ENCODE assay signal across 8 cellular contexts in genomic region chr12:122226366-122227222, GRCh38. TPM values are rescaled to one million over a fixed set of nuclear protein-coding genes. Genes with fewer than 3 reads are reported as not detected.
DNase-seq lines count a peak whose midpoint lies in the region; ATAC-seq and TF ChIP-seq lines count a peak whose summit lies in the region.

No MANE protein-coding gene starts in this region.

- H3K36me3 ChIP-seq in tibial artery, result peaks cover 6 to 55% (median 36%) of the 10 kb centered on the region in 3 donors

- intact Hi-C loops in activated naive CD4-positive, alpha-beta T cell treated with anti-CD3 and anti-CD28 coated beads for 36 hours (cut with micrococcal nuclease), result loop anchor here (1.0 to 10.0 kb wide), 11 partner anchors 23 to 567 kb away; partner anchors contain the start of genes B3GNT4, DENR, KNTC1 and PSMD9
- intact Hi-C loops in tibial artery (cut with DNase I; ENCODE audit: low total_unique reads), result no loop called here

- no peaks in the 10 kb centered on the region for H3K27me3 ChIP-seq in tibial artery

- H3K27ac ChIP-seq in tibial artery, result peak overlapping the region in 1 of 2 donors; percentile 17

- H3K4me1 ChIP-seq in tibial artery, result peaks cover 0 to 33% (median 21%) of the 10 kb centered on the region in 4 donors

- peaks cover 32% of the 10 kb centered on the region for H3K4me1 Mint-ChIP-seq in activated naive CD4-positive, alpha-beta T cell treated with anti-CD3 and anti-CD28 coated beads for 36 hours (ENCODE audit: low read depth)
- peaks cover 35 to 38% of the 10 kb centered on the region in 2 donors for H3K4me1 Mint-ChIP-seq in immature natural killer cell

- no peaks in the 10 kb centered on the region for H3K9me3 ChIP-seq in tibial artery

- peaks cover 15% of the 10 kb centered on the region for H3K36me3 Mint-ChIP-seq in activated naive CD4-positive, alpha-beta T cell treated with anti-CD3 and anti-CD28 coated beads for 36 hours (ENCODE audit: low read depth)
- H3K36me3 Mint-ChIP-seq in immature natural killer cell, result peaks cover 6 to 16% (median 15%) of the 10 kb centered on the region in 3 donors

- ATAC-seq in left lobe of liver, result no peak

- H3K4me3 ChIP-seq in WI38 (ENCODE audit: low read depth, low read length) (peak overlapping the region; percentile 42), tibial artery (peak overlapping the region; percentile 47 to 93)

- no peak overlapping the region for H3K27ac Mint-ChIP-seq in activated naive CD4-positive, alpha-beta T cell treated with anti-CD3 and anti-CD28 coated beads for 36 hours
- peak overlapping the region; percentile 79 to 90 (median 88) for H3K27ac Mint-ChIP-seq in immature natural killer cell

- CTCF ChIA-PET in activated naive CD4-positive, alpha-beta T cell treated with anti-CD3 and anti-CD28 coated beads for 36 hours (lab: Charles Lee), result interaction anchor here (0.9 to 1.8 kb wide), 3 partner anchors 40 to 129 kb away, joined by 4 to 6 read pairs (median 5); no protein-coding TSS in a partner anchor

- H3K27me3 Mint-ChIP-seq in activated naive CD4-positive, alpha-beta T cell treated with anti-CD3 and anti-CD28 coated beads for 36 hours (ENCODE audit: low read depth), result no peaks in the 10 kb centered on the region
- H3K27me3 Mint-ChIP-seq in immature natural killer cell (ENCODE audit: low read depth in 3 of 3), result peaks cover 1 to 8% (median 7%) of the 10 kb centered on the region in 3 donors

- no peaks in the 10 kb centered on the region for H3K9me3 Mint-ChIP-seq in activated naive CD4-positive, alpha-beta T cell treated with anti-CD3 and anti-CD28 coated beads for 36 hours
- no peaks in the 10 kb centered on the region for H3K9me3 Mint-ChIP-seq in immature natural killer cell

- H3K4me3 Mint-ChIP-seq in activated naive CD4-positive, alpha-beta T cell treated with anti-CD3 and anti-CD28 coated beads for 36 hours, result peak overlapping the region; percentile 59
- peak overlapping the region; percentile 84 to 93 (median 88) for H3K4me3 Mint-ChIP-seq in immature natural killer cell

- no peak for TF ChIP-seq CTCF in WI38 (IDR thresholded peaks at IDR 0.05; ENCODE audit: low read depth, low read length)
- TF ChIP-seq CTCF in tibial artery (IDR thresholded peaks at IDR 0.05), result no peak

- no peak for DNase-seq in activated naive CD4-positive, alpha-beta T cell treated with anti-CD3 and anti-CD28 coated beads for 36 hours
- no peak for DNase-seq in activated naive CD4-positive, alpha-beta T cell treated with anti-CD3 and anti-CD28 coated beads, Interleukin-2, amount 50 U/mL, for 16 hours
- DNase-seq in immature natural killer cell, result no peak
- DNase-seq in tibial artery, result no peak
- DNase-seq in AG08395 (ENCODE audit: low spot score), result no peak
- DNase-seq in left lobe of liver (ENCODE audit: low spot score), result no peak
- no peak for DNase-seq in C1 segment of cervical spinal cord (lab: John Stamatoyannopoulos, UW)

RNA-seq across cellular contexts. Expression of gene DIABLO, which starts 0.7 kb away (rescaled TPM):
- total RNA-seq in activated naive CD4-positive, alpha-beta T cell treated with anti-CD3 and anti-CD28 coated beads for 36 hours, result 10 to 100 TPM; 46.1 to 48.1 TPM
- 10 to 100 TPM; 68.0 to 99.2 (median 76.4) TPM for polyA plus RNA-seq in immature natural killer cell
- total RNA-seq in left lobe of liver, result 22.8 TPM

RNA-seq across cellular contexts. Expression of gene B3GNT4, which starts 23.1 kb away (rescaled TPM):
- under 1 TPM; 0.43 to 0.67 TPM for total RNA-seq in activated naive CD4-positive, alpha-beta T cell treated with anti-CD3 and anti-CD28 coated beads for 36 hours
- under 1 TPM in 1 of 3 donors, not detected in 2; 0.82 TPM for polyA plus RNA-seq in immature natural killer cell
- not detected for total RNA-seq in left lobe of liver

RNA-seq across cellular contexts. Expression of gene VPS33A, which starts 39.7 kb away (rescaled TPM):
- 10 to 100 TPM; 15.9 to 17.2 TPM for total RNA-seq in activated naive CD4-positive, alpha-beta T cell treated with anti-CD3 and anti-CD28 coated beads for 36 hours
- polyA plus RNA-seq in immature natural killer cell, result 10 to 100 TPM; 17.6 to 37.0 (median 32.7) TPM
- total RNA-seq in left lobe of liver, result 8.4 TPM

RNA-seq across cellular contexts. Expression of gene LRRC43, which starts 43.7 kb away (rescaled TPM):
- total RNA-seq in activated naive CD4-positive, alpha-beta T cell treated with anti-CD3 and anti-CD28 coated beads for 36 hours, result under 1 TPM in 1 of 2 experiments, not detected in 1; 0.60 TPM
- polyA plus RNA-seq in immature natural killer cell, result 1 to 10 TPM in 2 of 3 donors, under 1 TPM in 1; 0.52 to 6.2 (median 3.2) TPM
- 0.35 TPM for total RNA-seq in left lobe of liver

RNA-seq across cellular contexts. Expression of gene IL31, which starts 52.6 kb away (rescaled TPM):
- total RNA-seq in activated naive CD4-positive, alpha-beta T cell treated with anti-CD3 and anti-CD28 coated beads for 36 hours, result not detected
- polyA plus RNA-seq in immature natural killer cell, result not detected
- not detected for total RNA-seq in left lobe of liver
